In the genomic region with DNA sequence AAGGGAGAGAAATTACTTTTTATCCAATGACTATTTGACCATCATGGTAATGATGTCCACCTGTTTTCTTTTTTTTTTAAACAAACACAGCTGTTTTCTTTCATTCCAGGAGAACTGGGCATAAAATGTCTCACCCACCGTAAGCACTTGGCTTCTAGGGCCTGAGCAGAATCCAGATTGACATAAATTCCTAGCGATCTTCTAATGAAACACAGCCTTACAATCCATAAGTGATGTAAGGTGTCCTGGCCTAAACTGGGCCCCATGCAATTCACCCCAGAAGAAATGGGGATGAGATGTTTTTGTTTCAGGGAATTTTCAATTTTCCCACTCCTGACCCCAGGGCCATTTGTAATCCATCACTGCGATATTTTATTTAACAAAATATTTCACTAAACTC, we compare ENCODE assay signal across 23 cellular contexts.
"Had no signal": no experiment of that assay in that cellular context is flagged by ENCODE, and none has a peak within 500 bp of the region (broad histone marks: within the 10 kb centered on the region; RNA-seq: fewer than 3 reads in every experiment).

No MANE protein-coding gene starts in this region.

- H3K9ac ChIP-seq: neural progenitor cell had no signal

- H3K4me1 Mint-ChIP-seq: naive B cell; neural progenitor cell; stimulated activated naive CD8-positive, alpha-beta T cell treated with anti-CD3 and anti-CD28 coated beads, Interleukin-15, amount 100 ng/mL, for 72 hours had no signal

- DNase-seq: activated CD4-positive, alpha-beta T cell treated with anti-CD3 and anti-CD28 coated beads, Interleukin-2, amount 50 U/mL, for 1 hour; activated CD4-positive, CD25-positive, alpha-beta regulatory T cell treated with anti-CD3 and anti-CD28 coated beads, Interleukin-2, amount 50 U/mL, for 72 hours; activated CD8-positive, alpha-beta memory T cell treated with anti-CD3 and anti-CD28 coated beads, Interleukin-2, amount 50 U/mL, for 4 hours; activated effector memory CD4-positive, alpha-beta T cell treated with Interleukin-2 at 50 U/mL for 16 hours; activated naive CD4-positive, alpha-beta T cell treated with anti-CD3 and anti-CD28 coated beads, Interleukin-2, amount 50 U/mL, for 16 hours; activated T-cell treated with anti-CD3 and anti-CD28 coated beads, Interleukin-2, amount 50 U/mL, for 4 hours; adrenal gland; cerebellar nuclear complex; effector CD8-positive, alpha-beta T cell; foreskin keratinocyte; mammary epithelial cell; naive B cell; small intestine; stimulated activated CD4-positive, alpha-beta T cell treated with anti-CD3 and anti-CD28 coated beads, Interleukin-4, amount 100 ng/mL, for 1 hour; stimulated activated naive CD8-positive, alpha-beta T cell treated with anti-CD3 and anti-CD28 coated beads, Interleukin-15, amount 100 ng/mL, for 72 hours; T-helper 1 cell; T-helper 9 cell; transverse colon had no signal

- H3K27ac ChIP-seq: adrenal gland, breast epithelium, foreskin keratinocyte, neural progenitor cell, suprapubic skin had no signal

- H3K9me3 Mint-ChIP-seq: activated T-cell treated with anti-CD3 and anti-CD28 coated beads, Interleukin-2, amount 50 U/mL, for 4 hours; dendritic cell treated with granulocyte-macrophage colony-stimulating factor and Interleukin-4, amounts not matched to agents 40 ng/mL and 50 ng/mL, for 4 days; neural progenitor cell; stimulated activated naive CD8-positive, alpha-beta T cell treated with anti-CD3 and anti-CD28 coated beads, Interleukin-15, amount 100 ng/mL, for 72 hours had no signal

- H3K27me3 ChIP-seq: adrenal gland, breast epithelium, foreskin keratinocyte, neural progenitor cell, suprapubic skin, transverse colon had no signal

- H3K4me2 ChIP-seq: neural progenitor cell had no signal

- H2AFZ ChIP-seq: neural progenitor cell had no signal

- H3K4me3 Mint-ChIP-seq: activated T-cell treated with anti-CD3 and anti-CD28 coated beads, Interleukin-2, amount 50 U/mL, for 4 hours; dendritic cell treated with granulocyte-macrophage colony-stimulating factor and Interleukin-4, amounts not matched to agents 40 ng/mL and 50 ng/mL, for 4 days; naive B cell; neural progenitor cell; stimulated activated naive CD8-positive, alpha-beta T cell treated with anti-CD3 and anti-CD28 coated beads, Interleukin-15, amount 100 ng/mL, for 72 hours had no signal

- H3K36me3 ChIP-seq: adrenal gland, breast epithelium, neural progenitor cell, suprapubic skin, transverse colon had no signal

- H3K27ac Mint-ChIP-seq: dendritic cell treated with granulocyte-macrophage colony-stimulating factor and Interleukin-4, amounts not matched to agents 40 ng/mL and 50 ng/mL, for 4 days; naive B cell; neural progenitor cell; progenitor cell of endocrine pancreas; stimulated activated naive CD8-positive, alpha-beta T cell treated with anti-CD3 and anti-CD28 coated beads, Interleukin-15, amount 100 ng/mL, for 72 hours had no signal

- H3K4me3 ChIP-seq: adrenal gland, breast epithelium, neural progenitor cell, suprapubic skin, transverse colon had no signal

- H3K4me1 ChIP-seq: adrenal gland, breast epithelium, foreskin keratinocyte, neural progenitor cell, suprapubic skin, transverse colon had no signal

- H3K36me3 Mint-ChIP-seq: naive B cell, neural progenitor cell had no signal

- H3K27me3 Mint-ChIP-seq: dendritic cell treated with granulocyte-macrophage colony-stimulating factor and Interleukin-4, amounts not matched to agents 40 ng/mL and 50 ng/mL, for 4 days; progenitor cell of endocrine pancreas had no signal

- H3K9me3 ChIP-seq: adrenal gland, breast epithelium, suprapubic skin, transverse colon had no signal
